14 cellular contexts compared by ENCODE assay signal in the genomic region with DNA sequence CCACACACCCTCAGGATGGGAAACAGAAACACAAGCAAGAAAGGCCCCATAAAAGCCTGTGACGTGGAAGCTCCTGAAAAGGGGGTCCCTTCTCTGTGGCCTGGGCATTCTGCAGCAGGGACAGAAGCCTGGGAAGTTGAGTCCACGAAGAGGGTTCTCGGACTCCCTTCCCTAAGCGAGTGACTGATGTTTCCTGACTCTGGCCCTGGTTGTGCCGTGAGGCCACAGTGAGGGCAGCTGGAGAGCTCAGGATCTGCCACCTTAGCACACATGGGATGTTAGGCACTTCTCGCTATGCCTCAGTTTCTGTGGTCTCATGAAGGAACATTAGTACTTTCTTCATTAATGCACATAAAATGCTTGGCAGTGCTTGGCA.
DNase-seq lines count a peak whose midpoint lies in the region; ATAC-seq, FAIRE-seq and TF ChIP-seq lines count a peak whose summit lies in the region.
"Had no signal": no experiment of that assay in that cellular context is flagged by ENCODE, and none has a peak within 500 bp of the region (broad histone marks: within the 10 kb centered on the region; RNA-seq: fewer than 3 reads in every experiment).

No MANE protein-coding gene starts in this region.

- no peak overlapping the region for H3K27ac ChIP-seq in mammary epithelial cell (ENCODE audit: insufficient read depth, low read depth, low read length)
- peak overlapping the region; percentile 56 to 65 for H3K27ac ChIP-seq in right atrium auricular region
- H3K27ac ChIP-seq in rectal smooth muscle tissue (ENCODE audit: low read depth, low read length): peak overlapping the region; percentile 54
- H3K27ac ChIP-seq in aorta (ENCODE audit: low read depth in 1 of 2, low read length in 2 of 2): peak overlapping the region in 1 of 2 donors; percentile 99
- H3K27ac ChIP-seq: HL-60, parathyroid adenoma had no signal

- no peaks in the 10 kb centered on the region for H3K9me3 Mint-ChIP-seq in MCF 10A (ENCODE audit: unreplicated experiment)
- H3K9me3 Mint-ChIP-seq: dendritic cell treated with granulocyte-macrophage colony-stimulating factor and Interleukin-4, amounts not matched to agents 40 ng/mL and 50 ng/mL, for 4 days; T-helper 2 cell treated with Interferon-gamma antibody and Interleukin-4, amounts not matched to agents 5 μg/mL and 100 μg/mL, for 36 hours had no signal

- peaks cover 13% of the 10 kb centered on the region for H3K36me3 Mint-ChIP-seq in MCF 10A (ENCODE audit: insufficient read depth, unreplicated experiment)

- H3K27me3 Mint-ChIP-seq in MCF 10A (ENCODE audit: insufficient read depth, unreplicated experiment): no peaks in the 10 kb centered on the region
- H3K27me3 Mint-ChIP-seq: dendritic cell treated with granulocyte-macrophage colony-stimulating factor and Interleukin-4, amounts not matched to agents 40 ng/mL and 50 ng/mL, for 4 days had no signal

- H2AFZ ChIP-seq in mammary epithelial cell (ENCODE audit: low read depth, low read length): no peak overlapping the region
- H2AFZ ChIP-seq: parathyroid adenoma had no signal

- no peak overlapping the region for H3K4me2 ChIP-seq in mammary epithelial cell (ENCODE audit: insufficient read depth, low read depth, low read length)

- FAIRE-seq in RCC 7860 (lab: Jason Lieb, UNC): no peak

- no peaks in the 10 kb centered on the region for H4K20me1 ChIP-seq in mammary epithelial cell (ENCODE audit: insufficient read depth, low read length)

- H3K27me3 ChIP-seq in mammary epithelial cell (ENCODE audit: insufficient read depth, low read length) (no peaks in the 10 kb centered on the region), right atrium auricular region (no peaks in the 10 kb centered on the region), rectal smooth muscle tissue (ENCODE audit: control insufficient read depth, insufficient read depth, low read length) (no peaks in the 10 kb centered on the region), aorta (ENCODE audit: control insufficient read depth in 1 of 2, insufficient read depth in 2 of 2, low read length in 1 of 2) (no peaks in the 10 kb centered on the region)

- CTCF ChIA-PET in MCF 10A (lab: Yijun Ruan, JAX): interaction anchor here (1.1 kb wide), 1 partner anchor 136 kb away, joined by 3 read pairs; no protein-coding TSS in a partner anchor
- CTCF ChIA-PET in mammary epithelial cell (lab: Charles Lee; ENCODE audit: low non-redundant PET): no interaction called here

- no peak for TF ChIP-seq CTCF in MCF 10A (IDR thresholded peaks at IDR 0.05; ENCODE audit: unreplicated experiment)
- TF ChIP-seq CTCF in mammary epithelial cell (conservative IDR thresholded peaks at IDR 0.05 in 1 of 2, IDR thresholded peaks at IDR 0.05 in 1 of 2; ENCODE audit: extremely low read depth in 1 of 2, insufficient read depth in 1 of 2, low read depth in 1 of 2, low read length in 2 of 2): no peak
- no peak for TF ChIP-seq CTCF in right atrium auricular region (IDR thresholded peaks at IDR 0.05)

- dilution Hi-C loops in mammary epithelial cell (cut with HindIII; ENCODE audit: low sequenced_read_pairs): no loop called here

- in situ Hi-C loops in mammary epithelial cell (cut with MboI; ENCODE audit: low sequenced_read_pairs in 2 of 2): no loop called here

- H3K36me3 ChIP-seq in mammary epithelial cell (ENCODE audit: insufficient read depth, low read length) (no peaks in the 10 kb centered on the region), right atrium auricular region (no peaks in the 10 kb centered on the region), rectal smooth muscle tissue (ENCODE audit: control insufficient read depth, insufficient read depth, low read length) (no peaks in the 10 kb centered on the region), aorta (ENCODE audit: control insufficient read depth in 1 of 2, insufficient read depth in 2 of 2, low read length in 1 of 2) (no peaks in the 10 kb centered on the region)

- BruUV-seq in MCF 10A (replicated peaks; lab: Mats Ljungman, UMichigan): no TSS peak
- no TSS peak for BruUV-seq in mammary epithelial cell (replicated peaks; lab: Mats Ljungman, UMichigan)

- ATAC-seq in aorta (ENCODE audit: low FRiP score) (peak; percentile 31), GM18498 (IDR thresholded peaks at IDR 0.05; ENCODE audit: unreplicated experiment) (no peak), HG03342 (IDR thresholded peaks at IDR 0.05; ENCODE audit: unreplicated experiment) (no peak)

- POLR2A ChIA-PET in MCF 10A (lab: Yijun Ruan, JAX): interaction anchor here (0.5 to 1.9 kb wide), 5 partner anchors 12 to 323 kb away, joined by 3 to 11 read pairs (median 3); a partner anchor contains a TSS

- no peaks in the 10 kb centered on the region for H3K79me2 ChIP-seq in mammary epithelial cell (ENCODE audit: insufficient read depth, low read length)
- H3K79me2 ChIP-seq: parathyroid adenoma had no signal

- no peak overlapping the region for H3K4me3 Mint-ChIP-seq in MCF 10A (ENCODE audit: unreplicated experiment)
- H3K4me3 Mint-ChIP-seq: dendritic cell treated with granulocyte-macrophage colony-stimulating factor and Interleukin-4, amounts not matched to agents 40 ng/mL and 50 ng/mL, for 4 days; T-helper 2 cell treated with Interferon-gamma antibody and Interleukin-4, amounts not matched to agents 5 μg/mL and 100 μg/mL, for 36 hours had no signal

- H3K4me3 ChIP-seq in mammary epithelial cell (replicated peaks in 1 of 3; ENCODE audit: insufficient read depth in 1 of 3, low read depth in 2 of 3, low read length in 3 of 3): no peak overlapping the region
- no peak overlapping the region for H3K4me3 ChIP-seq in right atrium auricular region
- no peak overlapping the region for H3K4me3 ChIP-seq in rectal smooth muscle tissue (ENCODE audit: low read length)
- H3K4me3 ChIP-seq in aorta (ENCODE audit: low read length in 2 of 2): no peak overlapping the region

- intact Hi-C loops in MCF 10A (cut with micrococcal nuclease) (no loop called here), mammary epithelial cell (cut with micrococcal nuclease) (no loop called here), aorta (cut with DNase I) (loop anchor here in 1 of 2 donors (5.0 kb wide), 3 partner anchors 79 to 169 kb away; no protein-coding TSS in a partner anchor)

- H3K4me1 ChIP-seq in mammary epithelial cell (ENCODE audit: insufficient read depth, low read length) (no peaks in the 10 kb centered on the region), right atrium auricular region (peaks cover 0 to 21% of the 10 kb centered on the region in 2 donors), rectal smooth muscle tissue (ENCODE audit: control insufficient read depth, insufficient read depth, low read length) (peaks cover 18% of the 10 kb centered on the region), aorta (ENCODE audit: control insufficient read depth in 1 of 2, insufficient read depth in 2 of 2, low read length in 2 of 2) (peaks cover 2 to 7% of the 10 kb centered on the region in 2 donors)

- DNase-seq in MCF 10A (ENCODE audit: unreplicated experiment) (no peak), mammary epithelial cell (no peak), right atrium auricular region (ENCODE audit: low spot score) (no peak), aorta (no peak), RCC 7860 (ENCODE audit: low spot score) (no peak)
- DNase-seq: midbrain, NCI-H187 had no signal

- peak overlapping the region; percentile 63 for H3K27ac Mint-ChIP-seq in MCF 10A (ENCODE audit: low read depth, unreplicated experiment)
- H3K27ac Mint-ChIP-seq: dendritic cell treated with granulocyte-macrophage colony-stimulating factor and Interleukin-4, amounts not matched to agents 40 ng/mL and 50 ng/mL, for 4 days; T-helper 2 cell treated with Interferon-gamma antibody and Interleukin-4, amounts not matched to agents 5 μg/mL and 100 μg/mL, for 36 hours had no signal

- H3K9ac ChIP-seq in mammary epithelial cell (ENCODE audit: insufficient read depth, low read length) (no peak overlapping the region), rectal smooth muscle tissue (ENCODE audit: low read length) (no peak overlapping the region)
- H3K9ac ChIP-seq: parathyroid adenoma had no signal

- H3K9me3 ChIP-seq in mammary epithelial cell (replicated peaks; ENCODE audit: insufficient read depth, low read length) (no peaks in the 10 kb centered on the region), right atrium auricular region (no peaks in the 10 kb centered on the region), aorta (ENCODE audit: control insufficient read depth, low read length) (no peaks in the 10 kb centered on the region)

- WGBS in mammary epithelial cell (ENCODE audit: low coverage, missing lambda C conversion rate): 96% methylated on average over 6 of the region's 6 CpGs
- WGBS in aorta, 2 donors: 42 to 43% methylated on average over 6 of the region's 6 CpGs

- peaks cover 24% of the 10 kb centered on the region for H3K4me1 Mint-ChIP-seq in MCF 10A (ENCODE audit: insufficient read depth, unreplicated experiment)
